ENCODE assay signal across 1 cellular context in genomic region chr6:32983964-32984638, GRCh38.
TF ChIP-seq lines count a peak whose summit lies in the region.

No MANE protein-coding gene starts in this region.

TF ChIP-seq in K562, 482 proteins besides CTCF, POLR2A, EP300 and RAD21:
- TF ChIP-seq CGGBP1 (CRISPR knock-in tag; IDR thresholded peaks at IDR 0.05) (0 out of 2 replicates have a peak, but pooled peaks have one; percentile 42), KLF10 (CRISPR knock-in tag; IDR thresholded peaks at IDR 0.05) (no peak), CBFA2T3 (IDR thresholded peaks at IDR 0.05) (peak; percentile 35; the same call in 1 of the 2 replicates), RBM25 (IDR thresholded peaks at IDR 0.05; ENCODE audit: low read depth, low read length, severe bottlenecking) (peak; percentile 8), E2F8 (IDR thresholded peaks at IDR 0.05; ENCODE audit: low read depth, partially characterized antibody) (peak; percentile 1), GTF2A2 (tag; IDR thresholded peaks at IDR 0.05) (no peak), ZNF518B (CRISPR knock-in tag; IDR thresholded peaks at IDR 0.05) (0 out of 2 replicates have a peak, but pooled peaks have one; percentile 4)
